1 cellular context compared by ENCODE assay signal in the genomic region with DNA sequence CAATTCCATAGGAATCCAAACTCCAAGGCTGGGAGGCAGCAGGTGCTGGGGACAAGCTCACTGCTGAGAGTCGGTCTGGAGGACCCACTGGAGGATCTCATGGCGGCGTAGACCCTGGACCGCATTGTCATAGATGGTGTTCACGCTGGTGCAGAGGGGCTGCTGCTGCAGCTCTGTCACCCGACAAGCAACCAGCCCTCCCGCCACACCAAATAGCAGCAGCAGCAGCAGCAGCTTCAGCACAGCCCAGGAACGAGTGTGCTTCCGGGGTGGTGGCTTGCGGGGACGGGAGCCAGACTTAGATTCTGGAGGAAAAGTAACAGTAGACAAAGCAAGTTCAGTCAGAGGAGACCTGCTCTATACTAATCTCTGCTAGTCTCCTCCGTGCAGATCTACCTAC.
TF ChIP-seq lines count a peak whose summit lies in the region.

No MANE protein-coding gene starts in this region.

TF ChIP-seq in GM12878, 131 proteins besides CTCF, POLR2A, EP300 and RAD21:
- TF ChIP-seq TAF1 (IDR thresholded peaks at IDR 0.05; ENCODE audit: borderline replicate concordance, low read depth, low read length) (no peak), ZNF24 (IDR thresholded peaks at IDR 0.05) (no peak), ATF7 (IDR thresholded peaks at IDR 0.05; ENCODE audit: low read depth) (no peak), BMI1 (IDR thresholded peaks at IDR 0.05; ENCODE audit: borderline replicate concordance) (no peak), POLR2AphosphoS5 (IDR thresholded peaks at IDR 0.05; ENCODE audit: low read length) (no peak)
